9 cellular contexts compared by ENCODE assay signal in the genomic region with DNA sequence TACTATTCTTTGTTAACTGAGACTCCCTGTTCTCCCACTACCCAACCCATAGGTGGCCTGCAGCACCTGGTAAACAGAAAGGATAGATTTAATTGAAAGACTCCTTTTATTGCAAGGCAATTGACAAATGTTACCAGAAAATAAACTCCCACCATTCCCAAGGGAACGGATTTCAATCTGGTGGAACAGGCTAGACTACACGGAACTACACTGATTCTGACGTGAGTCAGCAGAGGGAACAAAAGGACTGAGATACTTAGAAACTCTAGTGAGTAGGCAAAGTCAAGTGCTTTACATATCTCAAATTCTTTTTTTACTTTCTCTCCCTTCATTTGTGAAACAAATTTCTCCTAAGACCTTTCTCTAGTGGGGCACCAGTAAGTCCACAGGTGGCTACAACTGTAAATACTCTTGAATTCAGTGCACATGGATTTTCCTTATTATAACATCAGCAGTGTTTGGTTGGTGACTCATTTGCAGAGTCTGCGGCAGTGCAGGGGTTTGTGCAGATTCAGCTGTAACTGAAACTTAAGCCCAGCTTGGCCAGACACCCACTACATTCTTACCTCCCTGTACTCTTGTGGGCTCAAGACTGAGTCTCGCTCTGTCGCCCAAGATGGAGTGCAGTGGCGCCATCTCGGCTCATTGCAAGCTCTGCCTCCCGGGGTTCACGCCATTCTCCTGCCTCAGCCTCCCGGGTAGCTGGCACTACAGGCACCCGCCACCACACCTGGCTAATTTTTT. TPM values are rescaled to one million over a fixed set of nuclear protein-coding genes. Genes with fewer than 3 reads are reported as not detected.
DNase-seq lines count a peak whose midpoint lies in the region; ATAC-seq and TF ChIP-seq lines count a peak whose summit lies in the region.
"Had no signal": no experiment of that assay in that cellular context is flagged by ENCODE, and none has a peak within 500 bp of the region (broad histone marks: within the 10 kb centered on the region; RNA-seq: fewer than 3 reads in every experiment).

No MANE protein-coding gene starts in this region.

- no peak for TF ChIP-seq EP300 in upper lobe of left lung (IDR thresholded peaks at IDR 0.05)

- H3K4me1 ChIP-seq in upper lobe of left lung, result peaks cover 20 to 33% (median 25%) of the 10 kb centered on the region in 4 donors

- ATAC-seq in GM18907 (IDR thresholded peaks at IDR 0.05; ENCODE audit: unreplicated experiment) (peak; percentile 99), HG03045 (IDR thresholded peaks at IDR 0.05; ENCODE audit: unreplicated experiment) (peak; percentile 96), upper lobe of left lung (ENCODE audit: low FRiP score in 2 of 2) (peak; percentile 62 to 75), omental fat pad (ENCODE audit: low FRiP score) (no peak)

- no peak overlapping the region for H3K4me3 ChIP-seq in upper lobe of left lung

- DNase-seq in AG08396 (ENCODE audit: low spot score) (peak; percentile 53), NCI-H748 treated with DMSO at 0.1 percent for 48 hours (lab: John Stamatoyannopoulos, UW) (peak; percentile 45), fibroblast of gingiva (ENCODE audit: low read depth) (peak; percentile 86), upper lobe of left lung (peak in 1 of 2 donors; percentile 34), cerebellar nuclear complex (lab: John Stamatoyannopoulos, UW) (no peak), omental fat pad (ENCODE audit: low spot score) (no peak)

- 85% methylated on average over 12 of the region's 12 CpGs for WGBS in upper lobe of left lung, 2 donors

- TF ChIP-seq POLR2A in upper lobe of left lung (IDR thresholded peaks at IDR 0.05), result no peak

- H3K27me3 ChIP-seq in upper lobe of left lung, result no peaks in the 10 kb centered on the region

- H3K36me3 ChIP-seq in upper lobe of left lung, result no peaks in the 10 kb centered on the region

- no peaks in the 10 kb centered on the region for H3K9me3 ChIP-seq in upper lobe of left lung

- TF ChIP-seq CTCF in upper lobe of left lung (IDR thresholded peaks at IDR 0.05) (no peak), omental fat pad (IDR thresholded peaks at IDR 0.05) (no peak)

- peak overlapping the region in 1 of 4 donors; percentile 23 for H3K27ac ChIP-seq in upper lobe of left lung
- H3K27ac ChIP-seq: HL-60 had no signal

RNA-seq across cellular contexts. Expression of a gene that starts 34.3 kb away (rescaled TPM):
- total RNA-seq in upper lobe of left lung (under 1 TPM in 1 of 6 donors, not detected in 5; 0.31 TPM), omental fat pad (not detected)

RNA-seq across cellular contexts. Expression of a gene that starts 40.8 kb away (rescaled TPM):
- total RNA-seq in upper lobe of left lung (100 to 1,000 TPM in 3 of 6 donors, 10 to 100 TPM in 3; 77.4 to 173 (median 97.0) TPM), omental fat pad (100 to 1,000 TPM in 2 of 4 donors, 10 to 100 TPM in 2; 76.6 to 314 (median 189) TPM)

Comparison
In these comparisons a context has a peak if more than half of its experiments do, and no peak if none do; other contexts are left out.
1. DNase-seq: peak in AG08396 (single experiment), NCI-H748 treated with DMSO at 0.1 percent for 48 hours (single experiment) and fibroblast of gingiva (single experiment); none in cerebellar nuclear complex (0 of 2) and omental fat pad (single experiment).